ENCODE assay signal across 8 cellular contexts in the genomic region with DNA sequence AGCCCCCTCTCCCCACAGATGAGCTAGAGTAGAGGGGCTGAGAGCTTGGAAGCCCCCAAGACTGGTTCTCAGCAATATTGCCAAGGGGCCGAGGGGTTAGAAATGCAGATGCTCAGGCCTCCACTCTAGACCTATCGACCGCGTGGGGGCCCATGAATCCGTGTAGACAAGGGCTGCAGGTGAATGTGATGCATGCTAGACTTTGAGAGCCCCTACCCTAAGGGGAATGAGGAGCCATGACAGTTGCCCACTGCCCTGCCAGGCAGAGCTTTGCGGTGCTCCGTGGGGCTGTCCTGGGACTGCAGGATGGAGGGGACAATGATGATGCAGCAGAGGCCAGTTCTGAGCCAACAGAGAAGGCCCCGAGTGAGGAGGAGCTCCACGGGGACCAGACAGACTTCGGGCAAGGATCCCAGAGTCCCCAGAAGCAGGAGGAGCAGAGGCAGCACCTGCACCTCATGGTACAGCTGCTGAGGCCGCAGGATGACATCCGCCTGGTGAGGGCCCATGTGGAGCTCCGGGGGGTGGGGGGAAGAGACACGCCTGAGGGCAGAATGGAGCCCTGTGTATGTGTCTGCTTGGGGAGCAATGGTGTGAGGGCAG. TPM values are rescaled to one million over a fixed set of nuclear protein-coding genes. Genes with fewer than 3 reads are reported as not detected.
DNase-seq lines count a peak whose midpoint lies in the region; ATAC-seq, FAIRE-seq and TF ChIP-seq lines count a peak whose summit lies in the region.

No MANE protein-coding gene starts in this region.

- H3K36me3 Mint-ChIP-seq in activated T-cell treated with anti-CD3 and anti-CD28 coated beads, Interleukin-2, amount 50 U/mL, for 24 hours (ENCODE audit: low read depth) = peaks cover 29% of the 10 kb centered on the region

- H3K4me1 ChIP-seq in body of pancreas (peaks cover 34% of the 10 kb centered on the region), HepG2 (ENCODE audit: insufficient read depth, low read length) (peaks cover 20% of the 10 kb centered on the region), suprapubic skin (peaks cover 32% of the 10 kb centered on the region)

- CTCF ChIA-PET in HepG2 (lab: Yijun Ruan, JAX; ENCODE audit: low intra/inter-chr PET ratio, low total read pairs) = no interaction called here

- no peaks in the 10 kb centered on the region for H3K9me3 ChIP-seq in body of pancreas
- no peaks in the 10 kb centered on the region for H3K9me3 ChIP-seq in HepG2 (ENCODE audit: low read length)
- no peaks in the 10 kb centered on the region for H3K9me3 ChIP-seq in suprapubic skin

- H3K27ac ChIP-seq in body of pancreas (peak overlapping the region in 3 of 4 donors; percentile 72 to 79 (median 75)), HepG2 (ENCODE audit: extremely low read length, insufficient read depth, low read length) (no peak overlapping the region), suprapubic skin (peak overlapping the region; percentile 91)

- H3K27me3 Mint-ChIP-seq in activated T-cell treated with anti-CD3 and anti-CD28 coated beads, Interleukin-2, amount 50 U/mL, for 24 hours = no peaks in the 10 kb centered on the region

- intact Hi-C loops in body of pancreas (cut with DNase I) = no loop called here
- intact Hi-C loops in HepG2 (cut with micrococcal nuclease; ENCODE audit: unreplicated experiment) = loop anchor here (5.0 kb wide), 1 partner anchor 42 kb away; no protein-coding TSS in a partner anchor

- peak overlapping the region; percentile 82 for H3K4me2 ChIP-seq in HepG2 (ENCODE audit: low read depth, low read length)

- peak overlapping the region; percentile 87 for H3K9ac ChIP-seq in HepG2 (ENCODE audit: insufficient read depth, low read depth, low read length)

- BruUV-seq in HepG2 (replicated peaks; lab: Mats Ljungman, UMichigan) = no TSS peak

- no peaks in the 10 kb centered on the region for H4K20me1 ChIP-seq in HepG2 (ENCODE audit: insufficient read depth, low read length)

- no peak for DNase-seq in activated T-cell treated with anti-CD3 and anti-CD28 coated beads, Interleukin-2, amount 50 U/mL, for 24 hours
- DNase-seq in activated T-cell treated with anti-CD3 and anti-CD28 coated beads, Interleukin-2, amount 50 U/mL, for 1 hour = no peak
- DNase-seq in body of pancreas (peak in 1 of 4 donors; percentile 12), HepG2 (ENCODE audit: low spot score) (no peak), suprapubic skin (ENCODE audit: low spot score in 2 of 2) (peak; percentile 65 to 77), ureter (ENCODE audit: low spot score) (no peak), DMS53 treated with DMSO at 0.1 percent for 48 hours (lab: John Stamatoyannopoulos, UW; ENCODE audit: unreplicated experiment) (no peak), NCI-H774 (lab: John Stamatoyannopoulos, UW) (no peak)

- in situ Hi-C loops in HepG2 (cut with HindIII; ENCODE audit: extremely low pct_ligation_motif_present, low pct_unique_long_range_greater_than_20kb) = no loop called here

- H3K27me3 ChIP-seq in body of pancreas (no peaks in the 10 kb centered on the region), HepG2 (ENCODE audit: control insufficient read depth in 1 of 2, insufficient read depth in 2 of 2, low read length in 2 of 2) (no peaks in the 10 kb centered on the region), suprapubic skin (no peaks in the 10 kb centered on the region)

- ATAC-seq in body of pancreas (no peak), HepG2 (no peak)

- H3K27ac Mint-ChIP-seq in activated T-cell treated with anti-CD3 and anti-CD28 coated beads, Interleukin-2, amount 50 U/mL, for 24 hours = peak overlapping the region; percentile 52

- H3K36me3 ChIP-seq in body of pancreas (replicated peaks in 1 of 2; ENCODE audit: insufficient read depth in 1 of 2, low read depth in 2 of 2) = peaks cover 0 to 7% of the 10 kb centered on the region in 2 donors
- peaks cover 6 to 18% of the 10 kb centered on the region in 2 experiments; a peak in 3 of 5 replicates for H3K36me3 ChIP-seq in HepG2 (replicated peaks in 1 of 2; ENCODE audit: control insufficient read depth in 1 of 2, insufficient read depth in 2 of 2, low read length in 2 of 2)
- peaks cover 48% of the 10 kb centered on the region for H3K36me3 ChIP-seq in suprapubic skin

- H2AFZ ChIP-seq in HepG2 (ENCODE audit: low read length) = no peak overlapping the region

- H3K4me3 ChIP-seq in body of pancreas (peak overlapping the region in 1 of 2 donors; percentile 97), HepG2 (replicated peaks in 1 of 3; ENCODE audit: insufficient read depth in 1 of 3, low read depth in 2 of 3, low read length in 3 of 3) (peak overlapping the region; percentile 89 to 98 (median 90); a peak in 5 of 6 replicates), suprapubic skin (peak overlapping the region; percentile 86)

- H3K79me2 ChIP-seq in HepG2 (ENCODE audit: insufficient read depth, low read length) = peaks cover 5% of the 10 kb centered on the region

- H3K4me1 Mint-ChIP-seq in activated T-cell treated with anti-CD3 and anti-CD28 coated beads, Interleukin-2, amount 50 U/mL, for 24 hours (ENCODE audit: low read depth) = peaks cover 15% of the 10 kb centered on the region

- TF ChIP-seq CTCF in body of pancreas (IDR thresholded peaks at IDR 0.05) = no peak
- TF ChIP-seq CTCF in HepG2 (CRISPR knock-in tag; IDR thresholded peaks at IDR 0.05) = no peak
- no peak for TF ChIP-seq CTCF in suprapubic skin (IDR thresholded peaks at IDR 0.05)

- no peak for FAIRE-seq in HepG2 (lab: Jason Lieb, UNC)

- POLR2A ChIA-PET in HepG2 (lab: Yijun Ruan, JAX) = interaction anchor here (1.2 to 3.8 kb wide), 3 partner anchors 12 to 47 kb away, joined by 3 to 66 read pairs (median 35); a partner anchor contains a TSS

- TF ChIP-seq POLR2A in body of pancreas (IDR thresholded peaks at IDR 0.05) (no peak), HepG2 (IDR thresholded peaks at IDR 0.05; ENCODE audit: insufficient read depth in 1 of 2, low read depth in 2 of 2, low read length in 2 of 2) (no peak), suprapubic skin (IDR thresholded peaks at IDR 0.05) (no peak)

- WGBS in body of pancreas, 2 donors = 75 to 81% methylated on average over 10 to 14 of the region's 14 CpGs
- WGBS in HepG2 (ENCODE audit: low lambda C conversion rate) = 69% methylated on average over 8 of the region's 14 CpGs
- 80% methylated on average over 10 of the region's 14 CpGs for WGBS in suprapubic skin

- TF ChIP-seq EP300 in HepG2 (IDR thresholded peaks at IDR 0.05; ENCODE audit: low read depth in 2 of 2, low read length in 2 of 2) = no peak
- no peak for TF ChIP-seq EP300 in HepG2 (CRISPR knock-in tag; IDR thresholded peaks at IDR 0.05; ENCODE audit: borderline replicate concordance)
- TF ChIP-seq EP300 in suprapubic skin (IDR thresholded peaks at IDR 0.05) = no peak

- no peaks in the 10 kb centered on the region for H3K9me3 Mint-ChIP-seq in activated T-cell treated with anti-CD3 and anti-CD28 coated beads, Interleukin-2, amount 50 U/mL, for 24 hours

- H3K4me3 Mint-ChIP-seq in activated T-cell treated with anti-CD3 and anti-CD28 coated beads, Interleukin-2, amount 50 U/mL, for 24 hours = peak overlapping the region; percentile 66

- no peak for TF ChIP-seq RAD21 in HepG2 (CRISPR knock-in tag; IDR thresholded peaks at IDR 0.05)

RNA-seq across cellular contexts. Expression of a gene that starts 1.3 kb away (rescaled TPM):
- 10 to 100 TPM; 16.2 to 30.6 TPM for total RNA-seq in body of pancreas
- 7.5 and 12.4 TPM in 2 replicates for total RNA-seq in HepG2 (2016; rRNA removed; fragmentation: Illumina TruSeq; extraction: Trizol)
- total RNA-seq in HepG2 (2016; cell fraction: cytosol; rRNA removed; fragmentation: Illumina TruSeq; extraction: Trizol; ENCODE audit: low read depth) = 2.6 and 4.3 TPM in 2 replicates
- 5.5 and 11.6 TPM in 2 replicates for total RNA-seq in HepG2 (2016; cell fraction: insoluble cytoplasmic fraction; rRNA removed; fragmentation: Illumina TruSeq; extraction: Trizol)
- total RNA-seq in HepG2 (2016; cell fraction: membrane; rRNA removed; fragmentation: Illumina TruSeq; extraction: Trizol) = 5.3 and 7.4 TPM in 2 replicates
- total RNA-seq in HepG2 (2016; cell fraction: nucleus; rRNA removed; fragmentation: Illumina TruSeq; extraction: Trizol) = 13.3 and 15.7 TPM in 2 replicates
- polyA plus RNA-seq in HepG2 (2011; rRNA removed) = 18.6 and 18.8 TPM in 2 replicates
- polyA plus RNA-seq in HepG2 (2011; cell fraction: cytosol; rRNA removed) = 5.6 and 8.3 TPM in 2 replicates
- polyA plus RNA-seq in HepG2 (2011; cell fraction: nucleus; rRNA removed) = 74.8 and 103 TPM in 2 replicates
- polyA plus RNA-seq in HepG2 (2012) = 15.3 and 17.6 TPM in 2 replicates
- polyA plus RNA-seq in HepG2 (2016; cell fraction: cytosol; fragmentation: Illumina TruSeq; extraction: Trizol; ENCODE audit: low read depth) = 4.4 and 5.1 TPM in 2 replicates
- polyA plus RNA-seq in HepG2 (2016; cell fraction: insoluble cytoplasmic fraction; fragmentation: Illumina TruSeq; extraction: Trizol; ENCODE audit: low read depth) = 8.5 and 13.0 TPM in 2 replicates
- polyA plus RNA-seq in HepG2 (2016; cell fraction: membrane; fragmentation: Illumina TruSeq; extraction: Trizol; ENCODE audit: low read depth) = 7.7 and 10.7 TPM in 2 replicates
- polyA plus RNA-seq in HepG2 (2016; cell fraction: nucleus; fragmentation: Illumina TruSeq; extraction: Trizol; ENCODE audit: insufficient read depth, low read depth) = 31.0 and 36.7 TPM in 2 replicates
- 9.3 and 33.1 TPM in 2 replicates for polyA minus RNA-seq in HepG2 (2011; rRNA and poly(A)+ RNA removed; ENCODE audit: low replicate concordance)
- 5.9 and 7.6 TPM in 2 replicates for polyA minus RNA-seq in HepG2 (2011; cell fraction: cytosol; rRNA and poly(A)+ RNA removed)
- polyA minus RNA-seq in HepG2 (2011; cell fraction: nucleus; rRNA and poly(A)+ RNA removed) = 12.7 and 14.4 TPM in 2 replicates
- 100 to 1,000 TPM in 1 of 4 donors, 10 to 100 TPM in 3; 49.4 to 107 (median 63.9) TPM for total RNA-seq in suprapubic skin
- total RNA-seq in ureter = 258 TPM

RNA-seq across cellular contexts. Expression of a gene that starts 15.5 kb away (rescaled TPM):
- total RNA-seq in body of pancreas = 10 to 100 TPM; 18.2 to 39.6 TPM
- 4.8 and 18.6 TPM in 2 replicates for total RNA-seq in HepG2 (2016; rRNA removed; fragmentation: Illumina TruSeq; extraction: Trizol)
- total RNA-seq in HepG2 (2016; cell fraction: cytosol; rRNA removed; fragmentation: Illumina TruSeq; extraction: Trizol; ENCODE audit: low read depth) = 27.6 and 29.6 TPM in 2 replicates
- 5.9 and 17.7 TPM in 2 replicates for total RNA-seq in HepG2 (2016; cell fraction: insoluble cytoplasmic fraction; rRNA removed; fragmentation: Illumina TruSeq; extraction: Trizol)
- total RNA-seq in HepG2 (2016; cell fraction: membrane; rRNA removed; fragmentation: Illumina TruSeq; extraction: Trizol) = 13.2 and 14.7 TPM in 2 replicates
- total RNA-seq in HepG2 (2016; cell fraction: nucleus; rRNA removed; fragmentation: Illumina TruSeq; extraction: Trizol) = 26.2 and 27.8 TPM in 2 replicates
- polyA plus RNA-seq in HepG2 (2011; rRNA removed) = 27.3 and 35.5 TPM in 2 replicates
- 14.4 and 20.5 TPM in 2 replicates for polyA plus RNA-seq in HepG2 (2011; cell fraction: cytosol; rRNA removed)
- polyA plus RNA-seq in HepG2 (2011; cell fraction: nucleus; rRNA removed) = 139 and 163 TPM in 2 replicates
- polyA plus RNA-seq in HepG2 (2012) = 9.7 and 17.4 TPM in 2 replicates
- polyA plus RNA-seq in HepG2 (2016; cell fraction: cytosol; fragmentation: Illumina TruSeq; extraction: Trizol; ENCODE audit: low read depth) = 7.4 TPM in 2 replicates
- 5.1 and 7.5 TPM in 2 replicates for polyA plus RNA-seq in HepG2 (2016; cell fraction: insoluble cytoplasmic fraction; fragmentation: Illumina TruSeq; extraction: Trizol; ENCODE audit: low read depth)
- polyA plus RNA-seq in HepG2 (2016; cell fraction: membrane; fragmentation: Illumina TruSeq; extraction: Trizol; ENCODE audit: low read depth) = 10.9 and 11.1 TPM in 2 replicates
- polyA plus RNA-seq in HepG2 (2016; cell fraction: nucleus; fragmentation: Illumina TruSeq; extraction: Trizol; ENCODE audit: insufficient read depth, low read depth) = 77.4 and 86.1 TPM in 2 replicates
- 27.0 and 38.7 TPM in 2 replicates for polyA minus RNA-seq in HepG2 (2011; rRNA and poly(A)+ RNA removed; ENCODE audit: low replicate concordance)
- 4.4 and 7.0 TPM in 2 replicates for polyA minus RNA-seq in HepG2 (2011; cell fraction: cytosol; rRNA and poly(A)+ RNA removed)
- 38.2 and 45.5 TPM in 2 replicates for polyA minus RNA-seq in HepG2 (2011; cell fraction: nucleus; rRNA and poly(A)+ RNA removed)
- 100 to 1,000 TPM in 1 of 4 donors, 10 to 100 TPM in 3; 55.7 to 154 (median 77.2) TPM for total RNA-seq in suprapubic skin
- 110 TPM for total RNA-seq in ureter

RNA-seq across cellular contexts. Expression of a gene that starts 38.3 kb away (rescaled TPM):
- total RNA-seq in body of pancreas (10 to 100 TPM; 27.4 to 36.3 TPM), HepG2 (2016; rRNA removed; fragmentation: Illumina TruSeq; extraction: Trizol) (26.3 and 31.3 TPM in 2 replicates), suprapubic skin (100 to 1,000 TPM in 2 of 4 donors, 10 to 100 TPM in 2; 84.3 to 157 (median 105) TPM), ureter (75.9 TPM)
- total RNA-seq in HepG2 (2016; cell fraction: cytosol; rRNA removed; fragmentation: Illumina TruSeq; extraction: Trizol; ENCODE audit: low read depth) = 26.5 and 26.8 TPM in 2 replicates
- total RNA-seq in HepG2 (2016; cell fraction: insoluble cytoplasmic fraction; rRNA removed; fragmentation: Illumina TruSeq; extraction: Trizol) = 21.7 and 32.4 TPM in 2 replicates
- 46.5 and 47.3 TPM in 2 replicates for total RNA-seq in HepG2 (2016; cell fraction: membrane; rRNA removed; fragmentation: Illumina TruSeq; extraction: Trizol)
- 25.3 and 29.3 TPM in 2 replicates for total RNA-seq in HepG2 (2016; cell fraction: nucleus; rRNA removed; fragmentation: Illumina TruSeq; extraction: Trizol)
- polyA plus RNA-seq in HepG2 (2011; rRNA removed) = 42.4 and 66.8 TPM in 2 replicates
- polyA plus RNA-seq in HepG2 (2011; cell fraction: cytosol; rRNA removed) = 34.8 and 51.8 TPM in 2 replicates
- polyA plus RNA-seq in HepG2 (2011; cell fraction: nucleus; rRNA removed) = 202 and 278 TPM in 2 replicates
- 39.1 and 39.9 TPM in 2 replicates for polyA plus RNA-seq in HepG2 (2012)
- 19.6 and 21.3 TPM in 2 replicates for polyA plus RNA-seq in HepG2 (2016; cell fraction: cytosol; fragmentation: Illumina TruSeq; extraction: Trizol; ENCODE audit: low read depth)
- 24.6 and 30.4 TPM in 2 replicates for polyA plus RNA-seq in HepG2 (2016; cell fraction: insoluble cytoplasmic fraction; fragmentation: Illumina TruSeq; extraction: Trizol; ENCODE audit: low read depth)
- 34.4 and 41.1 TPM in 2 replicates for polyA plus RNA-seq in HepG2 (2016; cell fraction: membrane; fragmentation: Illumina TruSeq; extraction: Trizol; ENCODE audit: low read depth)
- 65.6 and 70.5 TPM in 2 replicates for polyA plus RNA-seq in HepG2 (2016; cell fraction: nucleus; fragmentation: Illumina TruSeq; extraction: Trizol; ENCODE audit: insufficient read depth, low read depth)
- polyA minus RNA-seq in HepG2 (2011; rRNA and poly(A)+ RNA removed; ENCODE audit: low replicate concordance) = 142 and 187 TPM in 2 replicates
- 39.4 and 40.8 TPM in 2 replicates for polyA minus RNA-seq in HepG2 (2011; cell fraction: cytosol; rRNA and poly(A)+ RNA removed)
- 41.1 and 50.2 TPM in 2 replicates for polyA minus RNA-seq in HepG2 (2011; cell fraction: nucleus; rRNA and poly(A)+ RNA removed)

RNA-seq across cellular contexts. Expression of a gene that starts 48.7 kb away (rescaled TPM):
- total RNA-seq in body of pancreas = 100 to 1,000 TPM in 1 of 2 donors, 10 to 100 TPM in 1; 82.1 to 103 TPM
- 10.5 and 10.9 TPM in 2 replicates for total RNA-seq in HepG2 (2016; rRNA removed; fragmentation: Illumina TruSeq; extraction: Trizol)
- total RNA-seq in HepG2 (2016; cell fraction: cytosol; rRNA removed; fragmentation: Illumina TruSeq; extraction: Trizol; ENCODE audit: low read depth) = 5.2 and 7.4 TPM in 2 replicates
- 9.4 and 11.7 TPM in 2 replicates for total RNA-seq in HepG2 (2016; cell fraction: insoluble cytoplasmic fraction; rRNA removed; fragmentation: Illumina TruSeq; extraction: Trizol)
- 9.2 and 9.7 TPM in 2 replicates for total RNA-seq in HepG2 (2016; cell fraction: membrane; rRNA removed; fragmentation: Illumina TruSeq; extraction: Trizol)
- total RNA-seq in HepG2 (2016; cell fraction: nucleus; rRNA removed; fragmentation: Illumina TruSeq; extraction: Trizol) = 4.2 and 8.2 TPM in 2 replicates
- polyA plus RNA-seq in HepG2 (2011; rRNA removed) = 27.4 and 35.1 TPM in 2 replicates
- 32.2 and 49.3 TPM in 2 replicates for polyA plus RNA-seq in HepG2 (2011; cell fraction: cytosol; rRNA removed)
- polyA plus RNA-seq in HepG2 (2011; cell fraction: nucleus; rRNA removed) = 59.7 and 63.0 TPM in 2 replicates
- polyA plus RNA-seq in HepG2 (2012) = 16.6 and 24.1 TPM in 2 replicates
- 5.8 and 8.7 TPM in 2 replicates for polyA plus RNA-seq in HepG2 (2016; cell fraction: cytosol; fragmentation: Illumina TruSeq; extraction: Trizol; ENCODE audit: low read depth)
- polyA plus RNA-seq in HepG2 (2016; cell fraction: insoluble cytoplasmic fraction; fragmentation: Illumina TruSeq; extraction: Trizol; ENCODE audit: low read depth) = 10.2 and 12.5 TPM in 2 replicates
- polyA plus RNA-seq in HepG2 (2016; cell fraction: membrane; fragmentation: Illumina TruSeq; extraction: Trizol; ENCODE audit: low read depth) = 7.5 and 7.8 TPM in 2 replicates
- polyA plus RNA-seq in HepG2 (2016; cell fraction: nucleus; fragmentation: Illumina TruSeq; extraction: Trizol; ENCODE audit: insufficient read depth, low read depth) = 12.5 and 16.3 TPM in 2 replicates
- 10.3 and 10.4 TPM in 2 replicates for polyA minus RNA-seq in HepG2 (2011; rRNA and poly(A)+ RNA removed; ENCODE audit: low replicate concordance)
- polyA minus RNA-seq in HepG2 (2011; cell fraction: cytosol; rRNA and poly(A)+ RNA removed) = 10.2 and 11.6 TPM in 2 replicates
- polyA minus RNA-seq in HepG2 (2011; cell fraction: nucleus; rRNA and poly(A)+ RNA removed) = 7.2 and 9.7 TPM in 2 replicates
- total RNA-seq in suprapubic skin = 10 to 100 TPM; 54.5 to 75.7 (median 65.0) TPM
- 57.9 TPM for total RNA-seq in ureter

Comparison
In these comparisons a context has a peak if more than half of its experiments do, and no peak if none do; other contexts are left out.
1. DNase-seq: peak in suprapubic skin (2 of 2); none in activated T-cell treated with anti-CD3 and anti-CD28 coated beads, Interleukin-2, amount 50 U/mL, for 24 hours (single experiment), activated T-cell treated with anti-CD3 and anti-CD28 coated beads, Interleukin-2, amount 50 U/mL, for 1 hour (single experiment), HepG2 (single experiment), ureter (single experiment), DMS53 treated with DMSO at 0.1 percent for 48 hours (single experiment) and NCI-H774 (single experiment).